ENCODE assay signal across 20 cellular contexts in genomic region chr13:111262715-111263114, GRCh38. TPM values are rescaled to one million over a fixed set of nuclear protein-coding genes. Genes with fewer than 3 reads are reported as not detected.
"Had no signal": no experiment of that assay in that cellular context is flagged by ENCODE, and none has a peak within 500 bp of the region (broad histone marks: within the 10 kb centered on the region; RNA-seq: fewer than 3 reads in every experiment).

No MANE protein-coding gene starts in this region.

- H3K27ac ChIP-seq: breast epithelium, esophagus muscularis mucosa, prostate gland, sigmoid colon, stomach, thyroid gland, vagina had no signal

- H3K36me3 ChIP-seq: breast epithelium, prostate gland had no signal

- H3K4me1 ChIP-seq: breast epithelium, prostate gland, sigmoid colon, stomach, thyroid gland, vagina had no signal

- DNase-seq: activated B cell treated with CpG ODN at 0.5 μM for 24 hours; activated CD4-positive, alpha-beta T cell treated with anti-CD3 and anti-CD28 coated beads, Interleukin-2, amount 10 ng/mL, durations not matched to agents 24 days and 14 days; activated gamma-delta T cell; activated naive CD8-positive, alpha-beta T cell treated with anti-CD3 and anti-CD28 coated beads, Interleukin-2, amount 10 ng/mL, durations not matched to agents 7 days and 5 days; activated T-cell treated with anti-CD3 and anti-CD28 coated beads, Interleukin-2, amount 50 U/mL, for 1 hour; aorta; occipital lobe; sigmoid colon; stimulated activated CD4-positive, alpha-beta T cell treated with anti-CD3 and anti-CD28 coated beads, Interleukin-4, amount 100 ng/mL, for 1 hour; stimulated activated CD8-positive, alpha-beta memory T cell treated with anti-CD3 and anti-CD28 coated beads, Interleukin-4, amount 100 ng/mL, for 48 hours; stomach; thyroid gland had no signal

- H3K4me3 ChIP-seq: breast epithelium, dorsolateral prefrontal cortex, esophagus muscularis mucosa, prostate gland, sigmoid colon, stomach, thyroid gland, vagina had no signal

- H3K27ac Mint-ChIP-seq: activated B cell treated with CpG ODN at 0.5 μM for 24 hours; activated naive CD8-positive, alpha-beta T cell treated with anti-CD3 and anti-CD28 coated beads, Interleukin-2, amount 10 ng/mL, durations not matched to agents 7 days and 5 days; natural killer cell treated with Interleukin-12 subunit alpha and Interleukin-12 subunit beta and Interleukin-15 and Interleukin-18, amount 100 ng/mL, for 72 hours; T-helper 1 cell treated with Interleukin-12 subunit alpha and Interleukin-12 subunit beta and Interleukin-4 antibody, amounts not matched to agents 30 μg/mL and 1 μg/mL, for 36 hours had no signal

- H3K9me3 ChIP-seq: breast epithelium, esophagus muscularis mucosa, prostate gland, sigmoid colon, stomach, thyroid gland, vagina had no signal

- H3K4me1 Mint-ChIP-seq: activated B cell treated with CpG ODN at 0.5 μM for 24 hours had no signal

- H3K4me3 Mint-ChIP-seq: activated B cell treated with CpG ODN at 0.5 μM for 24 hours; activated CD4-positive, alpha-beta T cell treated with anti-CD3 and anti-CD28 coated beads, Interleukin-2, amount 10 ng/mL, durations not matched to agents 24 days and 14 days; activated naive CD8-positive, alpha-beta T cell treated with anti-CD3 and anti-CD28 coated beads, Interleukin-2, amount 10 ng/mL, durations not matched to agents 7 days and 5 days; natural killer cell treated with Interleukin-12 subunit alpha and Interleukin-12 subunit beta and Interleukin-15 and Interleukin-18, amount 100 ng/mL, for 72 hours; T-helper 1 cell treated with Interleukin-12 subunit alpha and Interleukin-12 subunit beta and Interleukin-4 antibody, amounts not matched to agents 30 μg/mL and 1 μg/mL, for 36 hours had no signal

- H3K27me3 ChIP-seq: breast epithelium, dorsolateral prefrontal cortex, esophagus muscularis mucosa, sigmoid colon, stomach, thyroid gland, vagina had no signal

RNA-seq across cellular contexts. Expression of gene TEX29, which starts 57.7 kb away (rescaled TPM):
- total RNA-seq: fibroblast of villous mesenchyme, occipital lobe, stomach, thyroid gland had no signal
